ENCODE assay signal across 22 cellular contexts in the genomic region with DNA sequence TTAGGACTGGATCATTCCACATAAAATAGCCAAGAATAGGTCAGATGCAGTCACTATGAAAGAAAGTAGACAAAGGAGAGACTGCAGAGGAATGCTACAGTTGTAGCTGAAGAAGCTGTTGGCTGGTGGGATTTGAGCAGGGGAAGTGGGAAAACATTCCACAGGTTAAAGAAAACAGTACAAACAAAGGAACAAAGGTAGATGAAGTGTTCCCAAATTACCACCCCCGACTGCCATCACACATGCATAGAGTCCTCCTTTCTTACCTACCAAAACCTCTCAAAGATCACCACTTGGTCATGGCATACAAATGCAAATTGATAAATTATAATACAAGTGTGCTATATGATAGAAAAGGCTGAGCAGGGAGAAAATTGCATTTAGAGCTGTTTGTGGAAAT. TPM values are rescaled to one million over a fixed set of nuclear protein-coding genes. Genes with fewer than 3 reads are reported as not detected.
DNase-seq lines count a peak whose midpoint lies in the region; TF ChIP-seq lines count a peak whose summit lies in the region.
"Had no signal": no experiment of that assay in that cellular context is flagged by ENCODE, and none has a peak within 500 bp of the region (broad histone marks: within the 10 kb centered on the region; RNA-seq: fewer than 3 reads in every experiment).

No MANE protein-coding gene starts in this region.

- no peak for TF ChIP-seq EP300 in sigmoid colon (IDR thresholded peaks at IDR 0.05)

- TF ChIP-seq POLR2A in sigmoid colon (IDR thresholded peaks at IDR 0.05) = no peak

- DNase-seq in chondrocyte (ENCODE audit: low spot score) = no peak
- DNase-seq in iPS-NIHi11 (ENCODE audit: low spot score) = peak; percentile 46
- DNase-seq in sigmoid colon = no peak
- DNase-seq in activated T-helper 2 cell treated with anti-CD3 and anti-CD28 coated beads, Interferon-gamma antibody, Interleukin-2, Interleukin-4, amounts not matched to agents 10 μg/mL and 5 μg/mL and 100 μg/mL, durations not matched to agents 14 hours and 24 hours and 36 hours (ENCODE audit: low spot score) = no peak
- DNase-seq in COLO829 (ENCODE audit: low spot score) = no peak
- no peak for DNase-seq in activated CD8-positive, alpha-beta memory T cell treated with anti-CD3 and anti-CD28 coated beads, Interleukin-2, amount 50 U/mL, for 48 hours
- DNase-seq: activated CD8-positive, alpha-beta T cell treated with anti-CD3 and anti-CD28 coated beads for 36 hours; activated T-cell treated with anti-CD3 and anti-CD28 coated beads, Interleukin-2, amount 50 U/mL, for 48 hours; CD8-positive, alpha-beta memory T cell; dermis blood vessel endothelial cell; DND-41; erythroblast; NCI-H524 treated with DMSO at 0.1 percent for 48 hours; Right ventricle myocardium superior; stimulated activated naive CD4-positive, alpha-beta T cell treated with Interleukin-2 at 50 U/mL for 16 hours; upper lobe of left lung had no signal

- H3K9me3 ChIP-seq in HUES48 (ENCODE audit: control insufficient read depth, insufficient read depth, low read length) = no peaks in the 10 kb centered on the region
- H3K9me3 ChIP-seq in sigmoid colon = no peaks in the 10 kb centered on the region
- H3K9me3 ChIP-seq: neutrophil, right atrium auricular region, upper lobe of left lung had no signal

- H3K27ac ChIP-seq in HUES48 (ENCODE audit: low read depth, low read length) = peak overlapping the region; percentile 98
- peak overlapping the region; percentile 46 to 90 (median 84) for H3K27ac ChIP-seq in sigmoid colon
- H3K27ac ChIP-seq: neutrophil, upper lobe of left lung had no signal

- H3K9ac ChIP-seq in HUES48 (ENCODE audit: low read depth, low read length) = peak overlapping the region; percentile 34

- H3K36me3 ChIP-seq in HUES48 (ENCODE audit: control insufficient read depth, insufficient read depth, low read length) (peaks cover 45% of the 10 kb centered on the region), sigmoid colon (peaks cover 3 to 63% (median 32%) of the 10 kb centered on the region in 4 donors)

- peak overlapping the region; percentile 36 for H3K27ac Mint-ChIP-seq in chondrocyte (ENCODE audit: unreplicated experiment)
- no peak overlapping the region for H3K27ac Mint-ChIP-seq in activated T-helper 2 cell treated with anti-CD3 and anti-CD28 coated beads, Interferon-gamma antibody, Interleukin-2, Interleukin-4, amounts not matched to agents 10 μg/mL and 5 μg/mL and 100 μg/mL, durations not matched to agents 14 hours and 24 hours and 36 hours
- H3K27ac Mint-ChIP-seq: activated naive CD8-positive, alpha-beta T cell; T-helper 1 cell treated with Interleukin-12 subunit alpha and Interleukin-12 subunit beta and Interleukin-4 antibody, amounts not matched to agents 30 μg/mL and 1 μg/mL, for 36 hours had no signal

- TF ChIP-seq CTCF in chondrocyte (IDR thresholded peaks at IDR 0.05) = no peak
- no peak for TF ChIP-seq CTCF in sigmoid colon (IDR thresholded peaks at IDR 0.05)

- H3K36me3 Mint-ChIP-seq in chondrocyte (ENCODE audit: low read depth) = peaks cover 50% of the 10 kb centered on the region
- H3K36me3 Mint-ChIP-seq in activated T-helper 2 cell treated with anti-CD3 and anti-CD28 coated beads, Interferon-gamma antibody, Interleukin-2, Interleukin-4, amounts not matched to agents 10 μg/mL and 5 μg/mL and 100 μg/mL, durations not matched to agents 14 hours and 24 hours and 36 hours (ENCODE audit: low read depth) = peaks cover 26% of the 10 kb centered on the region

- H3K27me3 ChIP-seq in HUES48 (ENCODE audit: control insufficient read depth, insufficient read depth, low read length) = no peaks in the 10 kb centered on the region
- no peaks in the 10 kb centered on the region for H3K27me3 ChIP-seq in sigmoid colon
- H3K27me3 ChIP-seq: neutrophil, right atrium auricular region, upper lobe of left lung had no signal

- H3K27me3 Mint-ChIP-seq in chondrocyte (ENCODE audit: low read depth) = no peaks in the 10 kb centered on the region
- no peaks in the 10 kb centered on the region for H3K27me3 Mint-ChIP-seq in activated T-helper 2 cell treated with anti-CD3 and anti-CD28 coated beads, Interferon-gamma antibody, Interleukin-2, Interleukin-4, amounts not matched to agents 10 μg/mL and 5 μg/mL and 100 μg/mL, durations not matched to agents 14 hours and 24 hours and 36 hours (ENCODE audit: low read depth)
- H3K27me3 Mint-ChIP-seq: activated CD8-positive, alpha-beta T cell treated with anti-CD3 and anti-CD28 coated beads for 36 hours; activated naive CD8-positive, alpha-beta T cell; CD8-positive, alpha-beta memory T cell; memory B cell had no signal

- no peak overlapping the region for H3K4me3 Mint-ChIP-seq in chondrocyte (ENCODE audit: unreplicated experiment)
- no peak overlapping the region for H3K4me3 Mint-ChIP-seq in activated T-helper 2 cell treated with anti-CD3 and anti-CD28 coated beads, Interferon-gamma antibody, Interleukin-2, Interleukin-4, amounts not matched to agents 10 μg/mL and 5 μg/mL and 100 μg/mL, durations not matched to agents 14 hours and 24 hours and 36 hours (ENCODE audit: low read depth)
- H3K4me3 Mint-ChIP-seq: activated CD8-positive, alpha-beta T cell treated with anti-CD3 and anti-CD28 coated beads for 36 hours; activated naive CD8-positive, alpha-beta T cell; CD8-positive, alpha-beta memory T cell; memory B cell; T-helper 1 cell treated with Interleukin-12 subunit alpha and Interleukin-12 subunit beta and Interleukin-4 antibody, amounts not matched to agents 30 μg/mL and 1 μg/mL, for 36 hours had no signal

- H3K4me3 ChIP-seq in HUES48 (ENCODE audit: low read depth, low read length) (peak overlapping the region; percentile 22), sigmoid colon (no peak overlapping the region)
- H3K4me3 ChIP-seq: right atrium auricular region, upper lobe of left lung had no signal

- intact Hi-C loops in sigmoid colon (cut with DNase I) = no loop called here
- intact Hi-C loops in activated T-helper 2 cell treated with anti-CD3 and anti-CD28 coated beads, Interferon-gamma antibody, Interleukin-2, Interleukin-4, amounts not matched to agents 10 μg/mL and 5 μg/mL and 100 μg/mL, durations not matched to agents 14 hours and 24 hours and 36 hours (cut with micrococcal nuclease) = loop anchor here (5.0 kb wide), 1 partner anchor 204 kb away; no protein-coding TSS in a partner anchor

- H3K9me3 Mint-ChIP-seq in chondrocyte (ENCODE audit: low read depth) = no peaks in the 10 kb centered on the region
- no peaks in the 10 kb centered on the region for H3K9me3 Mint-ChIP-seq in activated T-helper 2 cell treated with anti-CD3 and anti-CD28 coated beads, Interferon-gamma antibody, Interleukin-2, Interleukin-4, amounts not matched to agents 10 μg/mL and 5 μg/mL and 100 μg/mL, durations not matched to agents 14 hours and 24 hours and 36 hours
- H3K9me3 Mint-ChIP-seq: activated CD8-positive, alpha-beta T cell treated with anti-CD3 and anti-CD28 coated beads for 36 hours; CD8-positive, alpha-beta memory T cell; memory B cell; T-helper 1 cell treated with Interleukin-12 subunit alpha and Interleukin-12 subunit beta and Interleukin-4 antibody, amounts not matched to agents 30 μg/mL and 1 μg/mL, for 36 hours had no signal

- H3K4me1 ChIP-seq in HUES48 (ENCODE audit: control insufficient read depth, insufficient read depth, low read length) (peaks cover 57% of the 10 kb centered on the region), sigmoid colon (peaks cover 0 to 68% (median 64%) of the 10 kb centered on the region in 4 donors)

- 76 to 91% methylated on average over 1 of the region's 1 CpG for WGBS in sigmoid colon, 2 donors

- H3K4me1 Mint-ChIP-seq in chondrocyte (ENCODE audit: low read depth) = peaks cover 58% of the 10 kb centered on the region
- H3K4me1 Mint-ChIP-seq in activated T-helper 2 cell treated with anti-CD3 and anti-CD28 coated beads, Interferon-gamma antibody, Interleukin-2, Interleukin-4, amounts not matched to agents 10 μg/mL and 5 μg/mL and 100 μg/mL, durations not matched to agents 14 hours and 24 hours and 36 hours (ENCODE audit: low read depth) = peaks cover 23% of the 10 kb centered on the region
- H3K4me1 Mint-ChIP-seq: CD8-positive, alpha-beta memory T cell; memory B cell had no signal

RNA-seq across cellular contexts. Expression of a gene that starts 41.9 kb away (rescaled TPM):
- total RNA-seq in chondrocyte = 60.3 to 69.6 TPM (median 62.7 TPM) in 3 replicates
- 100 to 1,000 TPM in 3 of 4 donors, 10 to 100 TPM in 1; 97.2 to 446 (median 124) TPM for total RNA-seq in sigmoid colon
- polyA plus RNA-seq in sigmoid colon = 100 to 1,000 TPM in 2 of 3 donors, 10 to 100 TPM in 1; 82.3 to 127 (median 111) TPM
- total RNA-seq in activated T-helper 2 cell treated with anti-CD3 and anti-CD28 coated beads, Interferon-gamma antibody, Interleukin-2, Interleukin-4, amounts not matched to agents 10 μg/mL and 5 μg/mL and 100 μg/mL, durations not matched to agents 14 hours and 24 hours and 36 hours = 104 and 108 TPM in 2 replicates
